In the genomic region with DNA sequence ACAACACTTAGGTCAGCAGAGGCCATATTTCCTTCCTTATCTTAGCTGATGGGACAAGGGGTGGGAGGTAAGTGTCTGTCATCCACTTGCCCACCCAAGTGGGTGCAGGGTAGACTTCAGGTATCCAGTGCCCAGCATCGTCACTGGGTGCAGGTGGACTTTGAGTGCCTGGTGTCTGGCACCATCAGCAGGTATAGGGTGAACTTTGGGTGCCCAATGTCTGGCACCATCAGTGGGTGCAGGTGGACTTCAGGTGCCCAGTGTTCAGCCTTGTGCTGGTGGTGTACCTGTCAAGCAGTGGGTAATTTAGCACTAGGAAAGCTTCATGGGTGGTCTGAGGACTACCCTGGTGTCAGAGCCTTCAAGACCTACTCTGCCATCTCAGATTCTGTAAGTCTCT, we compare ENCODE assay signal across 19 cellular contexts.
A peak's percentile ranks its signal among the peaks of the same experiment; 100 is the strongest.
DNase-seq lines count a peak whose midpoint lies in the region; ATAC-seq and TF ChIP-seq lines count a peak whose summit lies in the region.
"Had no signal": no experiment of that assay in that cellular context is flagged by ENCODE, and none has a peak within 500 bp of the region (broad histone marks: within the 10 kb centered on the region; RNA-seq: fewer than 3 reads in every experiment).

No MANE protein-coding gene starts in this region.

- peaks cover 11 to 44% (median 36%) of the 10 kb centered on the region in 9 donors for H3K4me1 ChIP-seq in heart right ventricle
- H3K4me1 ChIP-seq in gastroesophageal sphincter, result peaks cover 0 to 44% (median 5%) of the 10 kb centered on the region in 3 donors
- H3K4me1 ChIP-seq in aorta (ENCODE audit: control insufficient read depth in 1 of 2, insufficient read depth in 2 of 2, low read length in 2 of 2), result peaks cover 0 to 5% of the 10 kb centered on the region in 2 donors
- H3K4me1 ChIP-seq: BE2C had no signal

- intact Hi-C loops in heart right ventricle (cut with DNase I) (no loop called here), left cardiac atrium (cut with DNase I) (loop anchor here in 1 of 2 donors (5.0 kb wide), 1 partner anchor 116 kb away; no protein-coding TSS in a partner anchor), sciatic nerve (cut with DNase I) (no loop called here), aorta (cut with DNase I) (loop anchor here (2.0 to 5.0 kb wide), 4 partner anchors 44 to 265 kb away; no protein-coding TSS in a partner anchor)

- no peak for DNase-seq in heart right ventricle
- no peak for DNase-seq in left cardiac atrium
- DNase-seq in sciatic nerve (ENCODE audit: low spot score), result peak; percentile 25
- peak in 1 of 2 donors; percentile 55 for DNase-seq in aorta
- DNase-seq in GM20000 (ENCODE audit: low spot score), result no peak
- DNase-seq in SKM-1 (lab: John Stamatoyannopoulos, UW; ENCODE audit: unreplicated experiment), result no peak
- DNase-seq: activated CD8-positive, alpha-beta T cell treated with anti-CD3 and anti-CD28 coated beads for 36 hours; activated effector memory CD4-positive, alpha-beta T cell treated with Interleukin-2 at 50 U/mL for 16 hours; BE2C; Karpas-422; kidney glomerular epithelial cell; naive B cell; stimulated activated CD4-positive, alpha-beta T cell treated with anti-CD3 and anti-CD28 coated beads, Interleukin-4, amount 100 ng/mL, for 4 hours; stimulated activated naive CD8-positive, alpha-beta T cell treated with anti-CD3 and anti-CD28 coated beads, Interleukin-15, Interleukin-2, amounts not matched to agents 100 U/mL and 50 U/mL, for 24 hours; T-cell had no signal

- H3K27ac ChIP-seq in heart right ventricle (peak overlapping the region in 8 of 10 donors; percentile 2 to 74 (median 52)), gastroesophageal sphincter (peak overlapping the region in 3 of 4 donors; percentile 73 to 78 (median 74)), aorta (ENCODE audit: low read depth in 1 of 2, low read length in 2 of 2) (peak overlapping the region; percentile 85 to 94)
- H3K27ac ChIP-seq: upper lobe of left lung had no signal

- no peak for TF ChIP-seq POLR2A in gastroesophageal sphincter (IDR thresholded peaks at IDR 0.05)

- H3K36me3 ChIP-seq in heart right ventricle (peaks cover 0 to 6% (median 0%) of the 10 kb centered on the region in 9 donors), gastroesophageal sphincter (peaks cover 0 to 16% of the 10 kb centered on the region in 2 donors), aorta (ENCODE audit: control insufficient read depth in 1 of 2, insufficient read depth in 2 of 2, low read length in 1 of 2) (peaks cover 0 to under 1% of the 10 kb centered on the region in 2 donors)
- H3K36me3 ChIP-seq: BE2C had no signal

- H3K4me3 ChIP-seq in heart right ventricle (no peak overlapping the region), gastroesophageal sphincter (no peak overlapping the region), aorta (ENCODE audit: low read length in 2 of 2) (no peak overlapping the region)
- H3K4me3 ChIP-seq: upper lobe of left lung had no signal

- no peak for TF ChIP-seq EP300 in gastroesophageal sphincter (IDR thresholded peaks at IDR 0.05)

- ATAC-seq in heart right ventricle, result no peak
- no peak for ATAC-seq in left cardiac atrium
- ATAC-seq in gastroesophageal sphincter, result no peak
- ATAC-seq in sciatic nerve, result no peak
- no peak for ATAC-seq in aorta (ENCODE audit: low FRiP score)
- ATAC-seq in HG02840 (IDR thresholded peaks at IDR 0.05; ENCODE audit: low FRiP score, unreplicated experiment), result no peak
- ATAC-seq: activated CD4-positive, CD25-positive, alpha-beta regulatory T cell treated with anti-CD3 and anti-CD28 coated beads, Interleukin-2, amount 50 U/mL, for 24 hours; activated CD8-positive, alpha-beta T cell treated with anti-CD3 and anti-CD28 coated beads for 36 hours; stimulated activated naive CD8-positive, alpha-beta T cell treated with anti-CD3 and anti-CD28 coated beads, Interleukin-15, Interleukin-2, amounts not matched to agents 100 U/mL and 50 U/mL, for 24 hours; T-cell had no signal

- H3K9me3 ChIP-seq in heart right ventricle, result peaks cover 0 to 27% (median 12%) of the 10 kb centered on the region in 11 donors
- peaks cover 0 to 24% (median 0%) of the 10 kb centered on the region in 3 donors for H3K9me3 ChIP-seq in gastroesophageal sphincter
- no peaks in the 10 kb centered on the region for H3K9me3 ChIP-seq in aorta (ENCODE audit: control insufficient read depth, low read length)
- H3K9me3 ChIP-seq: BE2C had no signal

- H3K27me3 ChIP-seq in heart right ventricle, result no peaks in the 10 kb centered on the region
- no peaks in the 10 kb centered on the region for H3K27me3 ChIP-seq in gastroesophageal sphincter
- H3K27me3 ChIP-seq in aorta (ENCODE audit: control insufficient read depth in 1 of 2, insufficient read depth in 2 of 2, low read length in 1 of 2), result no peaks in the 10 kb centered on the region
- H3K27me3 ChIP-seq: BE2C, upper lobe of left lung had no signal

- 94 to 100% methylated on average over 1 of the region's 1 CpG for WGBS in heart right ventricle, 2 donors
- WGBS in gastroesophageal sphincter (ENCODE audit: low coverage in 1 of 2), 2 donors, result no CpG with 5 or more reads among the region's 1 CpG
- WGBS in aorta, 2 donors, result 100% methylated on average over 1 of the region's 1 CpG

- TF ChIP-seq CTCF in heart right ventricle (IDR thresholded peaks at IDR 0.05), result no peak
- no peak for TF ChIP-seq CTCF in gastroesophageal sphincter (IDR thresholded peaks at IDR 0.05)
- TF ChIP-seq CTCF in GM20000 (IDR thresholded peaks at IDR 0.05; ENCODE audit: extremely low read depth, missing control alignments), result no peak

Comparison
In these comparisons a context has a peak if more than half of its experiments do, and no peak if none do; other contexts are left out.
1. intact Hi-C loops: an anchor here in aorta (2.0 to 5.0 kb wide); none called in heart right ventricle and sciatic nerve.